In genomic region chr9:137021574-137021978, GRCh38 we compare ENCODE assay signal across 15 cellular contexts. TPM values are rescaled to one million over a fixed set of nuclear protein-coding genes. Genes with fewer than 3 reads are reported as not detected.
"Had no signal": no experiment of that assay in that cellular context is flagged by ENCODE, and none has a peak within 500 bp of the region (broad histone marks: within the 10 kb centered on the region; RNA-seq: fewer than 3 reads in every experiment).

No MANE protein-coding gene starts in this region.

- DNase-seq: amniotic stem cell, heart left ventricle, right cardiac atrium had no signal

- H3K36me3 ChIP-seq: cardiac muscle cell, ovary had no signal

- H3K27ac Mint-ChIP-seq: activated CD4-positive, alpha-beta memory T cell treated with anti-CD3 and anti-CD28 coated beads for 36 hours; activated naive CD8-positive, alpha-beta T cell treated with anti-CD3 and anti-CD28 coated beads for 36 hours; memory B cell had no signal

- H3K4me2 ChIP-seq: smooth muscle cell had no signal

- H3K4me3 Mint-ChIP-seq: activated CD4-positive, alpha-beta memory T cell treated with anti-CD3 and anti-CD28 coated beads for 36 hours; activated naive CD8-positive, alpha-beta T cell treated with anti-CD3 and anti-CD28 coated beads for 36 hours; memory B cell had no signal

- H3K27me3 Mint-ChIP-seq: activated CD4-positive, alpha-beta memory T cell treated with anti-CD3 and anti-CD28 coated beads for 36 hours; activated naive CD8-positive, alpha-beta T cell treated with anti-CD3 and anti-CD28 coated beads for 36 hours; memory B cell; naive thymus-derived CD8-positive, alpha-beta T cell had no signal

- H3K36me3 Mint-ChIP-seq: activated CD4-positive, alpha-beta memory T cell treated with anti-CD3 and anti-CD28 coated beads for 36 hours; activated naive CD8-positive, alpha-beta T cell treated with anti-CD3 and anti-CD28 coated beads for 36 hours had no signal

- H3K27ac ChIP-seq: cardiac muscle cell, gastroesophageal sphincter, heart left ventricle, ovary, psoas muscle, thoracic aorta had no signal

- H3K4me3 ChIP-seq: cardiac muscle cell, gastroesophageal sphincter, heart left ventricle, ovary, psoas muscle, smooth muscle cell, stomach, thoracic aorta had no signal

- H3K9me3 Mint-ChIP-seq: activated CD4-positive, alpha-beta memory T cell treated with anti-CD3 and anti-CD28 coated beads for 36 hours; activated naive CD8-positive, alpha-beta T cell treated with anti-CD3 and anti-CD28 coated beads for 36 hours; memory B cell; naive thymus-derived CD8-positive, alpha-beta T cell had no signal

- H3K9me3 ChIP-seq: gastroesophageal sphincter, heart left ventricle, ovary, psoas muscle, stomach, thoracic aorta had no signal

- H3K27me3 ChIP-seq: cardiac muscle cell, gastroesophageal sphincter, heart left ventricle, ovary, stomach had no signal

RNA-seq across cellular contexts. Expression of gene FUT7, which starts 10.3 kb away (rescaled TPM):
- total RNA-seq: activated naive CD8-positive, alpha-beta T cell treated with anti-CD3 and anti-CD28 coated beads for 36 hours; cardiac muscle cell; smooth muscle cell; thoracic aorta; urinary bladder had no signal
- polyA plus RNA-seq: cardiac muscle cell, smooth muscle cell had no signal

RNA-seq across cellular contexts. Expression of gene CLIC3, which starts 25.2 kb away (rescaled TPM):
- total RNA-seq: activated naive CD8-positive, alpha-beta T cell treated with anti-CD3 and anti-CD28 coated beads for 36 hours; cardiac muscle cell had no signal
